1 cellular context compared by ENCODE assay signal in the genomic region with DNA sequence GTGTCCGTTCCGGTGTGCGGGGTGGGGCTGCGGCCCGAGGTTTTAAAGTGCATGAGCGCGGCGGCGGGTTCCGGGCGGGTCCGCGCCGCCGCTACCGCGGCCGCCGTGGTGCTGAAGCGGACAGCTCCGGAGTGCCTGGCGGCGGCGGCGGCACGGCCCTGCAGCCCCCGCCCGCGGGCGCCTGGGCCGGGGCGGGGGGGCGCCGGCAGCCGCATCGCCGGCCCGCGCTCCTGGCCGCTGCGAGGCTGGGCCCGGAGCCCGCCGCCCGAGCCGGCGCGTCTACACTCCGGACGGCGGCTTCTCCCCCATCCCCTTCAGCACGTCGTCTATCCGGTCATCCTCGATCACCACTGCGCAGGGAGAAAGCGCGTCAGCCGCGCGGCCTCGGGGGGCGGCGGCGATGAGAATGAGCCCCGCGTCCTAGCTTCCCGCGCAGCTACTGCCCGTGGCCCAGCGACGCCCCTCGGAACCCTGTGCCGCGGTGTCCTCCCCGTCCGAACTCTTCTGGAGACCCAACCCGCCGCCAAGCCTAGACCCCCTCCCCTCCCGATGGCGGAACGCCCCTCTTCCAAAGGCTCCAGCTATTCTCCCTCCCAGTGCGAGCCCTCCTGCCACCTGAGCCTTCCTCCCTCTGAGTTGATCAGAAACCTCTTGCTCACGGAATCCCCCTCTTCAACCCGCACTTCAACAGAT.
TF ChIP-seq lines count a peak whose summit lies in the region.

No MANE protein-coding gene starts in this region.

TF ChIP-seq in endothelial cell of umbilical vein, 7 proteins besides CTCF, POLR2A, EP300 and RAD21 (continued from another document):
- TF ChIP-seq MYC (IDR thresholded peaks at IDR 0.05; ENCODE audit: low read depth, low read length) (no peak), POLR2AphosphoS5 (IDR thresholded peaks at IDR 0.05; ENCODE audit: insufficient read depth, low read depth, low read length) (no peak)
TF ChIP-seq in endothelial cell of umbilical vein: peak in this region for 0.
